ENCODE assay signal across 8 cellular contexts in genomic region chr20:35663813-35664543, GRCh38. TPM values are rescaled to one million over a fixed set of nuclear protein-coding genes. Genes with fewer than 3 reads are reported as not detected.
DNase-seq lines count a peak whose midpoint lies in the region; ATAC-seq and TF ChIP-seq lines count a peak whose summit lies in the region.

No MANE protein-coding gene starts in this region.

- H2AK5ac ChIP-seq in IMR-90 (ENCODE audit: low read depth, low read length), result peak overlapping the region; percentile 100

- no peaks in the 10 kb centered on the region for H3K9me2 ChIP-seq in SU-DHL-6 (replicated peaks; ENCODE audit: insufficient read depth, low read length)

- peak overlapping the region; percentile 98 for H4K91ac ChIP-seq in IMR-90 (ENCODE audit: insufficient read depth, low read depth, low read length)

- H3K79me1 ChIP-seq in IMR-90 (ENCODE audit: low read depth in 1 of 2, low read length in 2 of 2), result peaks cover 0 to 26% of the 10 kb centered on the region in 2 experiments; a peak in 3 of 4 replicates

- peak overlapping the region; percentile 96 for H2AFZ ChIP-seq in IMR-90 (replicated peaks; ENCODE audit: low read length, poor library complexity)
- H2AFZ ChIP-seq in SU-DHL-6 (ENCODE audit: low read depth, low read length, severe bottlenecking), result peak overlapping the region; percentile 87

- intact Hi-C loops in IMR-90 (cut with micrococcal nuclease) (loop anchor here (2.0 to 10.0 kb wide), 3 partner anchors 79 to 152 kb away; partner anchors contain the start of gene RBM39), right cardiac atrium (cut with DNase I) (no loop called here)

- peak overlapping the region; percentile 81 for H3K18ac ChIP-seq in IMR-90 (ENCODE audit: low read depth, low read length)

- no peak overlapping the region for H2BK15ac ChIP-seq in IMR-90 (ENCODE audit: low read depth, low read length)

- TF ChIP-seq RAD21 in IMR-90 (IDR thresholded peaks at IDR 0.05; ENCODE audit: low read length), result no peak

- peaks cover under 1% of the 10 kb centered on the region; the same call in 1 of the 2 replicates for H3K36me3 ChIP-seq in IMR-90 (ENCODE audit: control insufficient read depth, insufficient read depth, low read length)
- H3K36me3 ChIP-seq in SU-DHL-6 (ENCODE audit: low read length), result 0 out of 2 replicates have a peak, but pooled peaks cover 3% of the 10 kb centered on the region
- H3K36me3 ChIP-seq in adipocyte (ENCODE audit: control insufficient read depth, insufficient read depth, low read length, severe bottlenecking), result peaks cover 10% of the 10 kb centered on the region

- H3K27me3 ChIP-seq in IMR-90 (ENCODE audit: control insufficient read depth, insufficient read depth, low read length) (no peaks in the 10 kb centered on the region), SU-DHL-6 (ENCODE audit: low read length) (no peaks in the 10 kb centered on the region), adipocyte (replicated peaks; ENCODE audit: control insufficient read depth, insufficient read depth, low read length) (no peaks in the 10 kb centered on the region), right cardiac atrium (ENCODE audit: control insufficient read depth, insufficient read depth) (no peaks in the 10 kb centered on the region)

- peaks cover 3% of the 10 kb centered on the region; the same call in 1 of the 2 replicates for H3K9me1 ChIP-seq in IMR-90 (ENCODE audit: insufficient read depth, low read length)

- H2BK20ac ChIP-seq in IMR-90 (ENCODE audit: low read depth, low read length), result no peak overlapping the region

- H2BK5ac ChIP-seq in IMR-90 (ENCODE audit: low read depth, low read length, poor library complexity, severe bottlenecking), result peak overlapping the region; percentile 90

- H3K27ac ChIP-seq in IMR-90 (ENCODE audit: insufficient read depth, low read length), result peak overlapping the region; percentile 94
- peak overlapping the region; percentile 76 for H3K27ac ChIP-seq in SU-DHL-6 (ENCODE audit: low read depth, low read length)
- peak overlapping the region; percentile 92 for H3K27ac ChIP-seq in right cardiac atrium (ENCODE audit: low read length)

- H3K9ac ChIP-seq in IMR-90 (ENCODE audit: low read depth, low read length) (peak overlapping the region; percentile 96), SU-DHL-6 (ENCODE audit: low read length) (peak overlapping the region; percentile 89), adipocyte (ENCODE audit: low read length) (peak overlapping the region; percentile 98)

- CTCF ChIA-PET in IMR-90 (lab: Yijun Ruan, JAX), result no interaction called here

- H3K14ac ChIP-seq in IMR-90 (replicated peaks; ENCODE audit: low read depth, low read length), result peak overlapping the region; percentile 98

- ATAC-seq in GM21526 (IDR thresholded peaks at IDR 0.05; ENCODE audit: low FRiP score, unreplicated experiment), result peak; percentile 33
- ATAC-seq in IMR-90 (ENCODE audit: low read depth), result peak; percentile 50
- peak; percentile 71 to 73 for ATAC-seq in right cardiac atrium

- no peak; the same call in 1 of the 2 replicates for TF ChIP-seq POLR2A in IMR-90 (IDR thresholded peaks at IDR 0.05; ENCODE audit: low read depth, low read length)

- H3K56ac ChIP-seq in IMR-90 (ENCODE audit: extremely low read depth, insufficient read depth, low read length), result peak overlapping the region; percentile 94

- peak overlapping the region; percentile 86 for H3K4me3 ChIP-seq in IMR-90 (ENCODE audit: insufficient read depth, low read depth, low read length)
- H3K4me3 ChIP-seq in SU-DHL-6 (ENCODE audit: insufficient read depth, low read length, poor library complexity, severe bottlenecking), result peak overlapping the region; percentile 71
- H3K4me3 ChIP-seq in adipocyte (ENCODE audit: low read length), result peak overlapping the region; percentile 96
- H3K4me3 ChIP-seq in right cardiac atrium (ENCODE audit: low read length), result peak overlapping the region; percentile 72
- H3K4me3 ChIP-seq in skeletal muscle cell (ENCODE audit: low read depth, low read length), result peak overlapping the region; percentile 98

- H3K4me2 ChIP-seq in IMR-90 (ENCODE audit: low read depth, low read length) (peak overlapping the region; percentile 98), SU-DHL-6 (ENCODE audit: low read depth, low read length, poor library complexity, severe bottlenecking) (peak overlapping the region; percentile 93)

- H3K23ac ChIP-seq in IMR-90 (ENCODE audit: low read depth, low read length), result peak overlapping the region; percentile 98

- 0% methylated on average over 14 of the region's 25 CpGs; no CpG with 5 or more reads in 1 of the 2 experiments for WGBS in IMR-90 (ENCODE audit: extremely low coverage in 2 of 2, insufficient read length in 1 of 2), 2 experiments
- WGBS in right cardiac atrium, result under 1% methylated on average over 25 of the region's 25 CpGs

- POLR2A ChIA-PET in IMR-90 (lab: Charles Lee; ENCODE audit: unreplicated experiment), result interaction anchor here (0.5 to 0.7 kb wide), 2 partner anchors 82 to 178 kb away, joined by 3 to 7 read pairs; no protein-coding TSS in a partner anchor

- no peaks in the 10 kb centered on the region for H3K9me3 ChIP-seq in IMR-90 (ENCODE audit: control insufficient read depth, insufficient read depth, low read length)
- no peaks in the 10 kb centered on the region for H3K9me3 ChIP-seq in SU-DHL-6 (ENCODE audit: insufficient read depth, low read length)
- no peaks in the 10 kb centered on the region for H3K9me3 ChIP-seq in adipocyte (ENCODE audit: control insufficient read depth, low read length)
- H3K9me3 ChIP-seq in right cardiac atrium (ENCODE audit: control insufficient read depth, low read length), result no peaks in the 10 kb centered on the region

- H3K79me2 ChIP-seq in SU-DHL-6 (ENCODE audit: insufficient read depth, low read length), result peaks cover 57% of the 10 kb centered on the region

- H3F3A ChIP-seq in SU-DHL-6 (ENCODE audit: insufficient read depth), result peaks cover 11% of the 10 kb centered on the region

- H4K20me1 ChIP-seq in IMR-90 (ENCODE audit: insufficient read depth, low read length) (peaks cover 55% of the 10 kb centered on the region), SU-DHL-6 (ENCODE audit: low read depth, low read length) (peaks cover 44% of the 10 kb centered on the region)

- peak; percentile 64 for DNase-seq in DMS79 treated with DMSO at 0.1 percent for 48 hours (lab: John Stamatoyannopoulos, UW)
- DNase-seq in IMR-90, result peak; percentile 6
- DNase-seq in adipocyte (ENCODE audit: low read depth), result peak; percentile 53
- peak in 1 of 3 donors; percentile 27 for DNase-seq in right cardiac atrium
- DNase-seq in skeletal muscle cell (ENCODE audit: low read depth), result no peak
- no peak for DNase-seq in NCI-H187 treated with DMSO at 0.1 percent for 48 hours (lab: John Stamatoyannopoulos, UW)

- H2BK120ac ChIP-seq in IMR-90 (ENCODE audit: low read depth, low read length), result 0 out of 2 replicates have a peak overlapping the region, but pooled peaks have one; percentile 26

- dilution Hi-C loops in IMR-90 (cut with HindIII; ENCODE audit: low sequenced_read_pairs, unreplicated experiment), result no loop called here

- H4K8ac ChIP-seq in IMR-90 (ENCODE audit: low read depth in 2 of 2, low read length in 2 of 2), result peak overlapping the region; percentile 76 to 94; a peak in 3 of 4 replicates

- no TSS peak for BruUV-seq in IMR-90 (replicated peaks; lab: Mats Ljungman, UMichigan)

- H4K5ac ChIP-seq in IMR-90 (ENCODE audit: low read depth, low read length), result peak overlapping the region; percentile 90

- in situ Hi-C loops in IMR-90 (cut with MboI; ENCODE audit: low sequenced_read_pairs), result no loop called here

- peak overlapping the region; percentile 99 for H2AK9ac ChIP-seq in IMR-90 (replicated peaks; ENCODE audit: low read depth, low read length, poor library complexity)

- no peak for TF ChIP-seq CTCF in IMR-90 (conservative IDR thresholded peaks at IDR 0.05; ENCODE audit: low read depth, low read length)
- no peak for TF ChIP-seq CTCF in SU-DHL-6 (IDR thresholded peaks at IDR 0.05; ENCODE audit: insufficient read depth, low read length, poor library complexity, severe bottlenecking)

- peaks cover 2% of the 10 kb centered on the region for H3K4me1 ChIP-seq in IMR-90 (ENCODE audit: control insufficient read depth, insufficient read depth, low read length)
- peaks cover 30% of the 10 kb centered on the region for H3K4me1 ChIP-seq in adipocyte (ENCODE audit: control insufficient read depth, insufficient read depth, low read length)
- peaks cover 5% of the 10 kb centered on the region for H3K4me1 ChIP-seq in right cardiac atrium (ENCODE audit: control insufficient read depth, insufficient read depth, low read length)

- H3K4ac ChIP-seq in IMR-90 (ENCODE audit: low read depth, low read length), result peak overlapping the region; percentile 98

TF ChIP-seq in IMR-90, 13 proteins besides CTCF, POLR2A, EP300 and RAD21 (continues in another document):
- TF ChIP-seq NFE2L2 (IDR thresholded peaks at IDR 0.05; ENCODE audit: low read depth, low read length), result no peak

RNA-seq across cellular contexts. Expression of gene CPNE1, which starts 0.7 kb away (rescaled TPM):
- 141 and 163 TPM in 2 replicates for total RNA-seq in IMR-90 (2012; rRNA removed)
- polyA plus RNA-seq in IMR-90 (2012; rRNA removed), result 165 and 189 TPM in 2 replicates
- 158 and 268 TPM in 2 replicates for polyA plus RNA-seq in IMR-90 (2012; cell fraction: cytosol; rRNA removed)
- polyA plus RNA-seq in IMR-90 (2012; cell fraction: nucleus; rRNA removed; ENCODE audit: low replicate concordance), result 564 and 652 TPM in 2 replicates
- total RNA-seq in right cardiac atrium, result 10 to 100 TPM; 67.5 to 82.7 (median 77.9) TPM
- polyA plus RNA-seq in right cardiac atrium, result 63.2 TPM

RNA-seq across cellular contexts. Expression of gene RBM12, which starts 0.7 kb away (rescaled TPM):
- total RNA-seq in IMR-90 (2012; rRNA removed), result 65.8 and 69.4 TPM in 2 replicates
- polyA plus RNA-seq in IMR-90 (2012; rRNA removed), result 44.7 and 51.2 TPM in 2 replicates
- 10.9 and 21.0 TPM in 2 replicates for polyA plus RNA-seq in IMR-90 (2012; cell fraction: cytosol; rRNA removed)
- polyA plus RNA-seq in IMR-90 (2012; cell fraction: nucleus; rRNA removed; ENCODE audit: low replicate concordance), result 47.0 and 117 TPM in 2 replicates
- 10 to 100 TPM; 46.1 to 59.1 (median 53.6) TPM for total RNA-seq in right cardiac atrium
- polyA plus RNA-seq in right cardiac atrium, result 8.7 TPM

RNA-seq across cellular contexts. Expression of gene NFS1, which starts 35.2 kb away (rescaled TPM):
- total RNA-seq in IMR-90 (2012; rRNA removed) (11.4 and 16.5 TPM in 2 replicates), right cardiac atrium (10 to 100 TPM; 29.2 to 41.7 (median 35.2) TPM)
- polyA plus RNA-seq in IMR-90 (2012; rRNA removed) (31.4 and 35.6 TPM in 2 replicates), right cardiac atrium (36.5 TPM)
- polyA plus RNA-seq in IMR-90 (2012; cell fraction: cytosol; rRNA removed), result 29.4 and 47.8 TPM in 2 replicates
- 35.0 and 47.5 TPM in 2 replicates for polyA plus RNA-seq in IMR-90 (2012; cell fraction: nucleus; rRNA removed; ENCODE audit: low replicate concordance)

RNA-seq across cellular contexts. Expression of gene ROMO1, which starts 35.2 kb away (rescaled TPM):
- total RNA-seq in IMR-90 (2012; rRNA removed) (223 and 397 TPM in 2 replicates), right cardiac atrium (100 to 1,000 TPM; 156 to 187 (median 168) TPM)
- polyA plus RNA-seq in IMR-90 (2012; rRNA removed) (555 and 601 TPM in 2 replicates), right cardiac atrium (379 TPM)
- 1,487 and 2,019 TPM in 2 replicates for polyA plus RNA-seq in IMR-90 (2012; cell fraction: cytosol; rRNA removed)
- 350 and 360 TPM in 2 replicates for polyA plus RNA-seq in IMR-90 (2012; cell fraction: nucleus; rRNA removed; ENCODE audit: low replicate concordance)

RNA-seq across cellular contexts. Expression of gene SPAG4, which starts 48.3 kb away (rescaled TPM):
- total RNA-seq in IMR-90 (2012; rRNA removed) (1.8 and 1.9 TPM in 2 replicates), right cardiac atrium (1 to 10 TPM; 3.7 to 5.0 (median 4.4) TPM)
- polyA plus RNA-seq in IMR-90 (2012; rRNA removed) (5.5 and 5.8 TPM in 2 replicates), right cardiac atrium (6.7 TPM)
- 4.8 and 7.3 TPM in 2 replicates for polyA plus RNA-seq in IMR-90 (2012; cell fraction: cytosol; rRNA removed)
- polyA plus RNA-seq in IMR-90 (2012; cell fraction: nucleus; rRNA removed; ENCODE audit: low replicate concordance), result 17.5 and 19.5 TPM in 2 replicates

Comparison
In these comparisons a context has a peak if more than half of its experiments do, and no peak if none do; other contexts are left out.
1. DNase-seq: peak in DMS79 treated with DMSO at 0.1 percent for 48 hours (single experiment), IMR-90 (single experiment) and adipocyte (single experiment); none in skeletal muscle cell (single experiment) and NCI-H187 treated with DMSO at 0.1 percent for 48 hours (single experiment).
2. Peak in every context shown above with its lines, with median percentiles within 50 percentile points of each other: ATAC-seq, H3K27ac ChIP-seq, H3K4me3 ChIP-seq and H3K9ac ChIP-seq.